ENCODE assay signal across 26 cellular contexts in the genomic region with DNA sequence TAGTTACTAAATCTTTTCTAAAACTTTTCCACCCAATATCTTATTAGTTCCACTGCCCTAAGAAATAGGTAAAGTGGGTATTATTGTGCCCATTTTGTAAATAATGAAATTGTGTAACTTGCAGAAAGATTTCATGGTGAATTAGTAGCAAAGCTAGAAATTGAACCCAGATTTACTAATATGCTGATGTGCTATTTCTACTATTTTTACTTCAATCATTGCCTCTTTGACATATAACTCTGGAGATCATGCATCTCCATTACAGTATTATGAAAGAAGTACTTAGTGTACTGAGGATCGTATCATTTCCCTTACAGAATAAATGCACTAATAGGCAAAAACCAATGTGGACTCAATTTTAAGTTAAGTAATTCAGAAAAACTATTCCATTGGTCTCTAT.
"Had no signal": no experiment of that assay in that cellular context is flagged by ENCODE, and none has a peak within 500 bp of the region (broad histone marks: within the 10 kb centered on the region; RNA-seq: fewer than 3 reads in every experiment).

No MANE protein-coding gene starts in this region.

- H3K27me3 Mint-ChIP-seq: naive thymus-derived CD8-positive, alpha-beta T cell had no signal

- H3K9me3 Mint-ChIP-seq: stimulated activated effector memory CD8-positive, alpha-beta T cell treated with anti-CD3 and anti-CD28 coated beads, Interleukin-12 subunit alpha, Interleukin-12 subunit beta, amount 100 ng/mL, for 72 hours had no signal

- H3K27ac Mint-ChIP-seq: naive thymus-derived CD8-positive, alpha-beta T cell; stimulated activated effector memory CD8-positive, alpha-beta T cell treated with anti-CD3 and anti-CD28 coated beads, Interleukin-12 subunit alpha, Interleukin-12 subunit beta, amount 100 ng/mL, for 72 hours had no signal

- DNase-seq: effector memory CD4-positive, alpha-beta T cell; foreskin keratinocyte; heart left ventricle; hippocampal formation; left cardiac atrium; left lung; mesendoderm; midbrain; naive thymus-derived CD8-positive, alpha-beta T cell; occipital lobe; ovary; posterior cingulate gyrus; retina; right lobe of liver; stimulated activated CD4-positive, alpha-beta T cell treated with anti-CD3 and anti-CD28 coated beads, Interleukin-12 subunit alpha, Interleukin-12 subunit beta, amount 100 ng/mL, for 4 hours; stimulated activated CD4-positive, alpha-beta T cell treated with anti-CD3 and anti-CD28 coated beads, Interleukin-1b, Interleukin-23, amount 100 ng/mL, for 48 hours; stimulated activated CD4-positive, alpha-beta T cell treated with anti-CD3 and anti-CD28 coated beads, Interleukin-4, amount 100 ng/mL, for 1 hour; stimulated activated naive CD8-positive, alpha-beta T cell treated with anti-CD3 and anti-CD28 coated beads, Interleukin-15, Interleukin-2, amounts not matched to agents 100 U/mL and 50 U/mL, for 24 hours; substantia nigra; testis; tibial artery; upper lobe of left lung had no signal

- H3K4me3 Mint-ChIP-seq: naive thymus-derived CD8-positive, alpha-beta T cell; stimulated activated effector memory CD8-positive, alpha-beta T cell treated with anti-CD3 and anti-CD28 coated beads, Interleukin-12 subunit alpha, Interleukin-12 subunit beta, amount 100 ng/mL, for 72 hours had no signal

- H3K9me3 ChIP-seq: esophagus muscularis mucosa, ovary, right lobe of liver, testis, upper lobe of left lung had no signal

- H3K27me3 ChIP-seq: esophagus muscularis mucosa, foreskin keratinocyte, gastroesophageal sphincter, heart left ventricle, left lung, ovary, right lobe of liver, testis, tibial artery, upper lobe of left lung had no signal

- H3K4me1 Mint-ChIP-seq: stimulated activated effector memory CD8-positive, alpha-beta T cell treated with anti-CD3 and anti-CD28 coated beads, Interleukin-12 subunit alpha, Interleukin-12 subunit beta, amount 100 ng/mL, for 72 hours had no signal

- H3K36me3 ChIP-seq: heart left ventricle, left lung, ovary, right lobe of liver, upper lobe of left lung had no signal

- H3K36me3 Mint-ChIP-seq: stimulated activated effector memory CD8-positive, alpha-beta T cell treated with anti-CD3 and anti-CD28 coated beads, Interleukin-12 subunit alpha, Interleukin-12 subunit beta, amount 100 ng/mL, for 72 hours had no signal

- ATAC-seq: gastroesophageal sphincter; left lung; naive thymus-derived CD8-positive, alpha-beta T cell; right lobe of liver; stimulated activated effector memory CD8-positive, alpha-beta T cell treated with anti-CD3 and anti-CD28 coated beads, Interleukin-12 subunit alpha, Interleukin-12 subunit beta, amount 100 ng/mL, for 72 hours; stimulated activated naive CD8-positive, alpha-beta T cell treated with anti-CD3 and anti-CD28 coated beads, Interleukin-15, Interleukin-2, amounts not matched to agents 100 U/mL and 50 U/mL, for 24 hours had no signal

- H3K27ac ChIP-seq: coronary artery, esophagus muscularis mucosa, foreskin keratinocyte, gastroesophageal sphincter, heart left ventricle, left lung, ovary, right lobe of liver, testis, tibial artery, upper lobe of left lung had no signal

- H3K4me1 ChIP-seq: foreskin keratinocyte, left lung, right lobe of liver, testis, upper lobe of left lung had no signal

- H3K4me3 ChIP-seq: coronary artery, esophagus muscularis mucosa, gastroesophageal sphincter, heart left ventricle, left lung, ovary, right lobe of liver, testis, tibial artery, upper lobe of left lung had no signal
